28 cellular contexts compared by ENCODE assay signal in the genomic region with DNA sequence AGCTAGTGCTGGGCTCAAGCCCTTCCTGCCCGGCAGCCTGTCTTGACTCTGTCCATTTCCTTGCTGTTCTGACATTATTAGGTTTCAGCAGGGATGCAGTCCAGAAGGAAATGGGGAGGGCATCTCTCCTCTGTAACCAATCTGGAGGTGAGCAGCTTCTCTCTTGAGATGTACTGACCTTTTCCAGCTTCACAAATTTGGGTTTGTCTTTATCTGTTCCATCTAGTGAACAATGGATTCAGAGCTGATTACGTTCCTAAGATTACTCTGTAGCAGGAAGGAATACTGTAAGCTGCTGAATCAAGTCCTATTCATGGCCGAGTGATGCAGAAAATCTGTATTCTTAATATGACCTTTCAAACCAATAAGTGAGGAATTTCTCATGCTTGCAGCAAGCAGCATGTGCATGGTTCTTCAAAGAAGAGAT. TPM values are rescaled to one million over a fixed set of nuclear protein-coding genes. Genes with fewer than 3 reads are reported as not detected.
DNase-seq lines count a peak whose midpoint lies in the region; ATAC-seq and TF ChIP-seq lines count a peak whose summit lies in the region.
"Had no signal": no experiment of that assay in that cellular context is flagged by ENCODE, and none has a peak within 500 bp of the region (broad histone marks: within the 10 kb centered on the region; RNA-seq: fewer than 3 reads in every experiment).

No MANE protein-coding gene starts in this region.

- H3K4me3 ChIP-seq in esophagus muscularis mucosa (no peak overlapping the region), uterus (no peak overlapping the region)
- H3K4me3 ChIP-seq: BLaER1 treated with 17β-estradiol and CSF1 and Interleukin-3, amounts not matched to agents 10 nM and 100 nM; dorsolateral prefrontal cortex; K562; left lung; sigmoid colon had no signal

- TF ChIP-seq POLR2A in esophagus muscularis mucosa (IDR thresholded peaks at IDR 0.05; ENCODE audit: low read depth): no peak
- no peak for TF ChIP-seq POLR2A in uterus (IDR thresholded peaks at IDR 0.05)

- H3K36me3 Mint-ChIP-seq in nephron (ENCODE audit: low read depth): no peaks in the 10 kb centered on the region
- no peaks in the 10 kb centered on the region for H3K36me3 Mint-ChIP-seq in stimulated activated effector memory CD8-positive, alpha-beta T cell treated with anti-CD3 and anti-CD28 coated beads, Interleukin-12 subunit alpha, Interleukin-12 subunit beta, amount 100 ng/mL, for 72 hours
- H3K36me3 Mint-ChIP-seq: activated naive CD8-positive, alpha-beta T cell treated with anti-CD3 and anti-CD28 coated beads for 36 hours had no signal

- TF ChIP-seq CTCF in esophagus muscularis mucosa (IDR thresholded peaks at IDR 0.05): no peak
- no peak for TF ChIP-seq CTCF in nephron (IDR thresholded peaks at IDR 0.05; ENCODE audit: unreplicated experiment in 3 of 3)
- TF ChIP-seq CTCF in uterus (IDR thresholded peaks at IDR 0.05): no peak

- H3K4me1 ChIP-seq in esophagus muscularis mucosa (peaks cover 0 to 24% (median 23%) of the 10 kb centered on the region in 4 donors), uterus (peaks cover 4 to 9% of the 10 kb centered on the region in 2 donors)
- H3K4me1 ChIP-seq: BLaER1 treated with 17β-estradiol and CSF1 and Interleukin-3, amounts not matched to agents 10 nM and 100 nM; left lung had no signal

- peak overlapping the region; percentile 32 to 95 (median 46) for H3K27ac Mint-ChIP-seq in nephron
- H3K27ac Mint-ChIP-seq in stimulated activated effector memory CD8-positive, alpha-beta T cell treated with anti-CD3 and anti-CD28 coated beads, Interleukin-12 subunit alpha, Interleukin-12 subunit beta, amount 100 ng/mL, for 72 hours: no peak overlapping the region
- H3K27ac Mint-ChIP-seq: activated naive CD8-positive, alpha-beta T cell treated with anti-CD3 and anti-CD28 coated beads for 36 hours; progenitor cell of endocrine pancreas had no signal

- H3K36me3 ChIP-seq in esophagus muscularis mucosa (no peaks in the 10 kb centered on the region), uterus (no peaks in the 10 kb centered on the region)
- H3K36me3 ChIP-seq: BLaER1 treated with 17β-estradiol and CSF1 and Interleukin-3, amounts not matched to agents 10 nM and 100 nM; left lung; sigmoid colon; WERI-Rb-1 had no signal

- H3K9me3 Mint-ChIP-seq in nephron: no peaks in the 10 kb centered on the region
- no peaks in the 10 kb centered on the region for H3K9me3 Mint-ChIP-seq in stimulated activated effector memory CD8-positive, alpha-beta T cell treated with anti-CD3 and anti-CD28 coated beads, Interleukin-12 subunit alpha, Interleukin-12 subunit beta, amount 100 ng/mL, for 72 hours
- H3K9me3 Mint-ChIP-seq: activated naive CD8-positive, alpha-beta T cell treated with anti-CD3 and anti-CD28 coated beads for 36 hours; central memory CD8-positive, alpha-beta T cell had no signal

- no peak overlapping the region for H3K4me3 Mint-ChIP-seq in nephron
- no peak overlapping the region for H3K4me3 Mint-ChIP-seq in stimulated activated effector memory CD8-positive, alpha-beta T cell treated with anti-CD3 and anti-CD28 coated beads, Interleukin-12 subunit alpha, Interleukin-12 subunit beta, amount 100 ng/mL, for 72 hours
- H3K4me3 Mint-ChIP-seq: activated naive CD8-positive, alpha-beta T cell treated with anti-CD3 and anti-CD28 coated beads for 36 hours; central memory CD8-positive, alpha-beta T cell had no signal

- no peak for TF ChIP-seq EP300 in esophagus muscularis mucosa (IDR thresholded peaks at IDR 0.05)

- DNase-seq in esophagus muscularis mucosa (ENCODE audit: extremely low spot score) (peak; percentile 39), uterus (no peak), NCI-H69 (lab: John Stamatoyannopoulos, UW) (no peak)
- DNase-seq in stimulated activated effector memory CD8-positive, alpha-beta T cell treated with anti-CD3 and anti-CD28 coated beads, Interleukin-12 subunit alpha, Interleukin-12 subunit beta, amount 100 ng/mL, for 72 hours (ENCODE audit: low spot score in 2 of 2): no peak
- DNase-seq: activated CD4-positive, alpha-beta T cell treated with anti-CD3 and anti-CD28 coated beads for 4 hours; activated effector memory CD4-positive, alpha-beta T cell treated with Interleukin-2 at 50 U/mL for 16 hours; activated naive CD8-positive, alpha-beta T cell treated with anti-CD3 and anti-CD28 coated beads for 36 hours; dorsolateral prefrontal cortex; hypothalamus; left lung; NCI-H1048; NCI-H2107; NCI-H345; NCI-H748 treated with DMSO at 0.1 percent for 48 hours; sigmoid colon; stimulated activated CD4-positive, alpha-beta T cell treated with anti-CD3 and anti-CD28 coated beads, Interleukin-12 subunit alpha, Interleukin-12 subunit beta, amount 100 ng/mL, for 4 hours; stimulated activated CD4-positive, alpha-beta T cell treated with anti-CD3 and anti-CD28 coated beads, Interleukin-4, amount 100 ng/mL, for 1 hour; T1000; trophoblast cell; WERI-Rb-1 had no signal

- WGBS in esophagus muscularis mucosa: 67% methylated on average over 3 of the region's 3 CpGs

- no peak overlapping the region for H3K27ac ChIP-seq in esophagus muscularis mucosa (replicated peaks in 1 of 4)
- H3K27ac ChIP-seq in uterus: peak overlapping the region; percentile 56 to 71
- H3K27ac ChIP-seq: BLaER1 treated with 17β-estradiol and CSF1 and Interleukin-3, amounts not matched to agents 10 nM and 100 nM; dorsolateral prefrontal cortex; left lung; WERI-Rb-1 had no signal

- no peaks in the 10 kb centered on the region for H3K27me3 Mint-ChIP-seq in nephron (ENCODE audit: low read depth)
- H3K27me3 Mint-ChIP-seq: activated naive CD8-positive, alpha-beta T cell treated with anti-CD3 and anti-CD28 coated beads for 36 hours had no signal

- no peaks in the 10 kb centered on the region for H3K27me3 ChIP-seq in esophagus muscularis mucosa
- H3K27me3 ChIP-seq in uterus: no peaks in the 10 kb centered on the region
- H3K27me3 ChIP-seq: BLaER1 treated with 17β-estradiol and CSF1 and Interleukin-3, amounts not matched to agents 10 nM and 100 nM; left lung; sigmoid colon had no signal

- ATAC-seq in stimulated activated effector memory CD8-positive, alpha-beta T cell treated with anti-CD3 and anti-CD28 coated beads, Interleukin-12 subunit alpha, Interleukin-12 subunit beta, amount 100 ng/mL, for 72 hours: no peak
- no peak for ATAC-seq in HG03521 (IDR thresholded peaks at IDR 0.05; ENCODE audit: unreplicated experiment)
- ATAC-seq: K562, left lung had no signal

- peaks cover 35% of the 10 kb centered on the region for H3K4me1 Mint-ChIP-seq in nephron
- H3K4me1 Mint-ChIP-seq in stimulated activated effector memory CD8-positive, alpha-beta T cell treated with anti-CD3 and anti-CD28 coated beads, Interleukin-12 subunit alpha, Interleukin-12 subunit beta, amount 100 ng/mL, for 72 hours: peaks cover 13% of the 10 kb centered on the region
- H3K4me1 Mint-ChIP-seq: activated naive CD8-positive, alpha-beta T cell treated with anti-CD3 and anti-CD28 coated beads for 36 hours; central memory CD8-positive, alpha-beta T cell had no signal

- no peaks in the 10 kb centered on the region for H3K9me3 ChIP-seq in esophagus muscularis mucosa
- H3K9me3 ChIP-seq in uterus: no peaks in the 10 kb centered on the region
- H3K9me3 ChIP-seq: BLaER1 treated with 17β-estradiol and CSF1 and Interleukin-3, amounts not matched to agents 10 nM and 100 nM; left lung; sigmoid colon had no signal

- intact Hi-C loops in esophagus muscularis mucosa (cut with DNase I): no loop called here
- intact Hi-C loops in uterus (cut with DNase I; ENCODE audit: low total_unique reads): no loop called here

TF ChIP-seq in PFSK-1, 5 proteins besides CTCF, POLR2A, EP300 and RAD21:
- no peak for TF ChIP-seq SIN3A (IDR thresholded peaks at IDR 0.05; ENCODE audit: borderline replicate concordance, insufficient read depth, low read length)
- peak; percentile 50; the same call in 1 of the 2 replicates for TF ChIP-seq TAF1 (IDR thresholded peaks at IDR 0.05; ENCODE audit: borderline replicate concordance, insufficient read depth, low read length)
- TF ChIP-seq POLR2AphosphoS5 (IDR thresholded peaks at IDR 0.05; ENCODE audit: low read depth, low read length): no peak
- TF ChIP-seq FOXP2 (optimal IDR thresholded peaks at IDR 0.05; ENCODE audit: borderline replicate concordance, extremely low read depth, extremely low read length, insufficient read depth): no peak
- TF ChIP-seq REST (IDR thresholded peaks at IDR 0.05; ENCODE audit: insufficient read depth in 1 of 2, low read depth in 2 of 2, low read length in 2 of 2): peak in 1 of 2 experiments; percentile 80; a peak in 2 of 4 replicates

RNA-seq across cellular contexts. Expression of gene PLA2R1, which starts 11.0 kb away (rescaled TPM):
- not detected for polyA plus RNA-seq in PFSK-1 (2012; ENCODE audit: insufficient read length, low read depth)
- total RNA-seq in esophagus muscularis mucosa (1 to 10 TPM; 2.8 to 6.4 (median 5.1) TPM), uterus (10 to 100 TPM; 24.1 to 36.2 (median 24.9) TPM)
- total RNA-seq: activated CD8-positive, alpha-beta memory T cell treated with anti-CD3 and anti-CD28 coated beads for 36 hours; activated naive CD8-positive, alpha-beta T cell treated with anti-CD3 and anti-CD28 coated beads for 36 hours; K562 had no signal
- polyA plus RNA-seq: K562 had no signal

Comparison
In these comparisons a context has a peak if more than half of its experiments do, and no peak if none do; other contexts are left out.
1. H3K27ac ChIP-seq: peak in uterus (2 of 2); none in esophagus muscularis mucosa (0 of 4).